Comparison of ENCODE assay signal across 7 cellular contexts in the genomic region with DNA sequence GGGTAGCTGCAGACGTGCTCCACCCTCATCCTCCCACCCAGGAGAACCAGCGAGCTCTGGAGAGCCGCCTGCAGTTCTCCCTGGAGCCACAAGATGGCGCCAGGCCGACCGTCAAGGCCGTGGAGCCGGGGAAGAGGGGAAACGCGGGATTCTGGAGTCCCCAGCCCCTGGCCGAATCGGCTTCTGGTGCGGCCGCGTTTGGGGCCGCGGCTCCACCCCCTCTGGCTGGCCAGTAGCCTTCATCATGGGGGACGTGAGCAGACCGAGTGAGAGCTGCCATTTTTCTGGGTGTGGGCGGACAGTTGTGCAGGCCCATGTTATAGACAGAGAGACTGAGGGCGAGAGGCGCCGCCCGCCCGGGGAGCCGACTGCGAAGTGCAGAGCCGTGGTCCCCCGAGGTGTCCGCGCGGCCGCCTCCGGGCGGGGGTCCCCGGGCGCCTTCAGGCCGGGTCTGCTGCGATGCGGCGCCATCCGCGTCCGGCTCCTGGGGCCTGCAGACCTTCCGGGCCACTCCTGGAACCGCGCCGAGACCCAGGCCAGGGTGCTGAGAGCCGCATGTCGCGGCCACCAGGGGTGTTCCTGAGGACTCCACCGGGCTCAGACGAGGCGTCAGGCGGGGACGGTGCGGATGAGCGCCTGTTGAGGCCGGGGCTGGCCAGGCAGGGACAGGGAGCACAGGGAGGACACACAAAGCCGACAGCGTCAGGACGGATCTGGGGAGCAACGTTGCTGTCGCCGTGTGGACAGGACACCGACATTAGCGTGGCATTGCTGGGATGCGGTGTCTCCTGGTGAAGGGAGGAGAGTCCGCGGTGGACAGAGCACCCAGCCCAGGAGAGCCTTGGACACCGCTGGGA.
DNase-seq lines count a peak whose midpoint lies in the region; ATAC-seq and TF ChIP-seq lines count a peak whose summit lies in the region.

No MANE protein-coding gene starts in this region.

- peak; percentile 37 for DNase-seq in NCI-H460 (ENCODE audit: extremely low read depth, low read depth)
- DNase-seq in activated CD8-positive, alpha-beta memory T cell treated with anti-CD3 and anti-CD28 coated beads, Interleukin-2, amount 10 ng/mL, durations not matched to agents 7 days and 5 days: peak; percentile 61
- DNase-seq in stimulated activated effector memory CD8-positive, alpha-beta T cell treated with anti-CD3 and anti-CD28 coated beads, Interleukin-12 subunit alpha, Interleukin-12 subunit beta, amount 100 ng/mL, for 72 hours (ENCODE audit: low spot score in 2 of 2): peak; percentile 40 to 77

- peak overlapping the region; percentile 14 for H3K4me3 ChIP-seq in mucosa of stomach (ENCODE audit: low read length)

- no peak overlapping the region for H3K27ac Mint-ChIP-seq in activated CD8-positive, alpha-beta memory T cell treated with anti-CD3 and anti-CD28 coated beads, Interleukin-2, amount 10 ng/mL, durations not matched to agents 7 days and 5 days
- H3K27ac Mint-ChIP-seq in stimulated activated effector memory CD8-positive, alpha-beta T cell treated with anti-CD3 and anti-CD28 coated beads, Interleukin-12 subunit alpha, Interleukin-12 subunit beta, amount 100 ng/mL, for 72 hours: no peak overlapping the region

- H3K36me3 ChIP-seq in mucosa of stomach (ENCODE audit: control insufficient read depth, insufficient read depth, low read length): no peaks in the 10 kb centered on the region

- H3K9ac ChIP-seq in mucosa of stomach (ENCODE audit: low read length): peak overlapping the region; percentile 51

- CTCF ChIA-PET in activated CD8-positive, alpha-beta memory T cell treated with anti-CD3 and anti-CD28 coated beads, Interleukin-2, amount 10 ng/mL, durations not matched to agents 7 days and 5 days (lab: Charles Lee): interaction anchor here (0.6 to 1.3 kb wide), 14 partner anchors 9 to 1114 kb away, joined by 3 to 14 read pairs (median 4); no protein-coding TSS in a partner anchor

- peaks cover 29% of the 10 kb centered on the region for H3K27me3 Mint-ChIP-seq in activated CD8-positive, alpha-beta memory T cell treated with anti-CD3 and anti-CD28 coated beads, Interleukin-2, amount 10 ng/mL, durations not matched to agents 7 days and 5 days

- H3K4me3 Mint-ChIP-seq in activated CD8-positive, alpha-beta memory T cell treated with anti-CD3 and anti-CD28 coated beads, Interleukin-2, amount 10 ng/mL, durations not matched to agents 7 days and 5 days: no peak overlapping the region
- peak overlapping the region; percentile 50 for H3K4me3 Mint-ChIP-seq in stimulated activated effector memory CD8-positive, alpha-beta T cell treated with anti-CD3 and anti-CD28 coated beads, Interleukin-12 subunit alpha, Interleukin-12 subunit beta, amount 100 ng/mL, for 72 hours

- peak; percentile 97 for TF ChIP-seq CTCF in GM12874 (IDR thresholded peaks at IDR 0.05; ENCODE audit: insufficient read depth, low read depth, low read length)

- peaks cover 10% of the 10 kb centered on the region for H3K4me1 Mint-ChIP-seq in activated CD8-positive, alpha-beta memory T cell treated with anti-CD3 and anti-CD28 coated beads, Interleukin-2, amount 10 ng/mL, durations not matched to agents 7 days and 5 days
- H3K4me1 Mint-ChIP-seq in stimulated activated effector memory CD8-positive, alpha-beta T cell treated with anti-CD3 and anti-CD28 coated beads, Interleukin-12 subunit alpha, Interleukin-12 subunit beta, amount 100 ng/mL, for 72 hours: no peaks in the 10 kb centered on the region

- peaks cover 13% of the 10 kb centered on the region for H3K27me3 ChIP-seq in mucosa of stomach (ENCODE audit: control insufficient read depth, insufficient read depth, low read length)

- no peaks in the 10 kb centered on the region for H3K36me3 Mint-ChIP-seq in activated CD8-positive, alpha-beta memory T cell treated with anti-CD3 and anti-CD28 coated beads, Interleukin-2, amount 10 ng/mL, durations not matched to agents 7 days and 5 days
- H3K36me3 Mint-ChIP-seq in stimulated activated effector memory CD8-positive, alpha-beta T cell treated with anti-CD3 and anti-CD28 coated beads, Interleukin-12 subunit alpha, Interleukin-12 subunit beta, amount 100 ng/mL, for 72 hours: no peaks in the 10 kb centered on the region

- ATAC-seq in HG02798 (IDR thresholded peaks at IDR 0.05; ENCODE audit: poor library complexity, unreplicated experiment): peak; percentile 60
- peak; percentile 42 for ATAC-seq in activated CD8-positive, alpha-beta memory T cell treated with anti-CD3 and anti-CD28 coated beads, Interleukin-2, amount 10 ng/mL, durations not matched to agents 7 days and 5 days
- ATAC-seq in esophagus mucosa: peak; percentile 74
- ATAC-seq in stimulated activated effector memory CD8-positive, alpha-beta T cell treated with anti-CD3 and anti-CD28 coated beads, Interleukin-12 subunit alpha, Interleukin-12 subunit beta, amount 100 ng/mL, for 72 hours: peak; percentile 31

- no peaks in the 10 kb centered on the region for H3K9me3 Mint-ChIP-seq in activated CD8-positive, alpha-beta memory T cell treated with anti-CD3 and anti-CD28 coated beads, Interleukin-2, amount 10 ng/mL, durations not matched to agents 7 days and 5 days (ENCODE audit: low read depth)
- no peaks in the 10 kb centered on the region for H3K9me3 Mint-ChIP-seq in stimulated activated effector memory CD8-positive, alpha-beta T cell treated with anti-CD3 and anti-CD28 coated beads, Interleukin-12 subunit alpha, Interleukin-12 subunit beta, amount 100 ng/mL, for 72 hours

- no peaks in the 10 kb centered on the region for H3K9me3 ChIP-seq in mucosa of stomach (ENCODE audit: control insufficient read depth, low read length)

- H3K4me1 ChIP-seq in mucosa of stomach (ENCODE audit: control insufficient read depth, insufficient read depth, low read length): peaks cover 8% of the 10 kb centered on the region

Comparison
In these comparisons a context has a peak if more than half of its experiments do, and no peak if none do; other contexts are left out.
1. Peak in every context shown above with its lines: DNase-seq, ATAC-seq and H3K4me3 ChIP-seq.